ENCODE assay signal across 21 cellular contexts in genomic region chr6:111242452-111242851, GRCh38.
DNase-seq lines count a peak whose midpoint lies in the region; ATAC-seq, FAIRE-seq and TF ChIP-seq lines count a peak whose summit lies in the region.
"Had no signal": no experiment of that assay in that cellular context is flagged by ENCODE, and none has a peak within 500 bp of the region (broad histone marks: within the 10 kb centered on the region; RNA-seq: fewer than 3 reads in every experiment).

No MANE protein-coding gene starts in this region.

- no peaks in the 10 kb centered on the region for H3K9me3 Mint-ChIP-seq in CD14-positive monocyte
- H3K9me3 Mint-ChIP-seq: activated CD8-positive, alpha-beta T cell treated with anti-CD3 and anti-CD28 coated beads for 36 hours; activated T-cell treated with anti-CD3 and anti-CD28 coated beads, Interleukin-2, amount 50 U/mL, for 24 hours; type B pancreatic cell had no signal

- no peaks in the 10 kb centered on the region for H3K9me3 ChIP-seq in Panc1 (ENCODE audit: control insufficient read depth, insufficient read depth, low read depth, low read length)
- no peaks in the 10 kb centered on the region for H3K9me3 ChIP-seq in right atrium auricular region
- H3K9me3 ChIP-seq in upper lobe of left lung: no peaks in the 10 kb centered on the region
- H3K9me3 ChIP-seq: heart left ventricle, left ventricle myocardium inferior, psoas muscle had no signal

- no TSS peak for BruUV-seq in Panc1 (replicated peaks; lab: Mats Ljungman, UMichigan)

- ATAC-seq in Panc1: peak; percentile 76
- no peak for ATAC-seq in upper lobe of left lung (ENCODE audit: low FRiP score in 2 of 2)
- ATAC-seq: activated CD8-positive, alpha-beta T cell treated with anti-CD3 and anti-CD28 coated beads for 36 hours; heart left ventricle; psoas muscle had no signal

- H3K27me3 Mint-ChIP-seq in CD14-positive monocyte (ENCODE audit: low read depth in 3 of 3): peaks cover 0 to 3% (median 2%) of the 10 kb centered on the region in 3 donors
- H3K27me3 Mint-ChIP-seq: activated CD8-positive, alpha-beta T cell treated with anti-CD3 and anti-CD28 coated beads for 36 hours; activated T-cell treated with anti-CD3 and anti-CD28 coated beads, Interleukin-2, amount 50 U/mL, for 24 hours; type B pancreatic cell had no signal

- no peak overlapping the region for H3K4me3 ChIP-seq in Panc1 (ENCODE audit: low read depth in 2 of 2, low read length in 2 of 2)
- H3K4me3 ChIP-seq in bronchial epithelial cell (ENCODE audit: low read depth, low read length): no peak overlapping the region
- no peak overlapping the region for H3K4me3 ChIP-seq in right atrium auricular region
- H3K4me3 ChIP-seq in upper lobe of left lung: no peak overlapping the region
- H3K4me3 ChIP-seq: heart left ventricle, left ventricle myocardium inferior, psoas muscle had no signal

- TF ChIP-seq EP300 in upper lobe of left lung (IDR thresholded peaks at IDR 0.05): no peak

- CTCF ChIA-PET in Panc1 (lab: Charles Lee): no interaction called here

- FAIRE-seq in bronchial epithelial cell (lab: Jason Lieb, UNC): no peak
- FAIRE-seq: colon had no signal

- POLR2A ChIA-PET in Panc1 (lab: Charles Lee): no interaction called here

- TF ChIP-seq CTCF in Panc1 (IDR thresholded peaks at IDR 0.05) (no peak), bronchial epithelial cell (IDR thresholded peaks at IDR 0.05; ENCODE audit: insufficient read depth, low read length, severe bottlenecking) (no peak), right atrium auricular region (IDR thresholded peaks at IDR 0.05) (no peak), CD14-positive monocyte (IDR thresholded peaks at IDR 0.05) (no peak), upper lobe of left lung (IDR thresholded peaks at IDR 0.05) (no peak)

- DNase-seq in EH (ENCODE audit: low read depth): peak; percentile 86
- DNase-seq in Panc1 (ENCODE audit: low read depth, low spot score): no peak
- peak; percentile 18 for DNase-seq in bronchial epithelial cell (ENCODE audit: low read depth)
- DNase-seq in myocyte (ENCODE audit: low read depth): peak; percentile 41
- no peak for DNase-seq in right atrium auricular region (ENCODE audit: low spot score)
- no peak for DNase-seq in CD14-positive monocyte (ENCODE audit: low spot score)
- no peak for DNase-seq in upper lobe of left lung
- no peak for DNase-seq in KBM-7
- DNase-seq: activated CD8-positive, alpha-beta T cell treated with anti-CD3 and anti-CD28 coated beads for 36 hours; activated naive CD4-positive, alpha-beta T cell treated with Interleukin-2 at 50 U/mL for 16 hours; activated T-cell treated with anti-CD3 and anti-CD28 coated beads, Interleukin-2, amount 50 U/mL, for 24 hours; aorta; heart left ventricle; left ventricle myocardium inferior; NCI-H1092; NCI-H2081 treated with DMSO at 0.1 percent for 48 hours; NCI-H510A; NK-92 treated with Interleukin-12 subunit alpha and Interleukin-12 subunit beta, amount 100 ng/mL, for 24 hours; psoas muscle had no signal

- TF ChIP-seq POLR2A in upper lobe of left lung (IDR thresholded peaks at IDR 0.05): no peak

- peaks cover 0 to 2% of the 10 kb centered on the region in 2 donors for H3K36me3 Mint-ChIP-seq in CD14-positive monocyte
- H3K36me3 Mint-ChIP-seq: type B pancreatic cell had no signal

- H3K27ac Mint-ChIP-seq in CD14-positive monocyte: no peak overlapping the region
- H3K27ac Mint-ChIP-seq: activated CD8-positive, alpha-beta T cell treated with anti-CD3 and anti-CD28 coated beads for 36 hours; activated T-cell treated with anti-CD3 and anti-CD28 coated beads, Interleukin-2, amount 50 U/mL, for 24 hours; type B pancreatic cell had no signal

- peaks cover 6% of the 10 kb centered on the region; the same call in 1 of the 2 replicates for H3K27me3 ChIP-seq in Panc1 (ENCODE audit: control insufficient read depth, insufficient read depth, low read length)
- no peaks in the 10 kb centered on the region for H3K27me3 ChIP-seq in bronchial epithelial cell (ENCODE audit: control insufficient read depth, insufficient read depth, low read length)
- no peaks in the 10 kb centered on the region for H3K27me3 ChIP-seq in right atrium auricular region
- no peaks in the 10 kb centered on the region for H3K27me3 ChIP-seq in upper lobe of left lung
- H3K27me3 ChIP-seq: heart left ventricle had no signal

- 0 out of 2 replicates have a peak, but pooled peaks cover 4% of the 10 kb centered on the region for H3K4me1 ChIP-seq in Panc1 (ENCODE audit: control insufficient read depth, insufficient read depth, low read length)
- H3K4me1 ChIP-seq in right atrium auricular region: no peaks in the 10 kb centered on the region
- H3K4me1 ChIP-seq in upper lobe of left lung: no peaks in the 10 kb centered on the region
- H3K4me1 ChIP-seq: left ventricle myocardium inferior, psoas muscle had no signal

- no peak overlapping the region for H3K4me3 Mint-ChIP-seq in CD14-positive monocyte
- H3K4me3 Mint-ChIP-seq: activated CD8-positive, alpha-beta T cell treated with anti-CD3 and anti-CD28 coated beads for 36 hours; activated T-cell treated with anti-CD3 and anti-CD28 coated beads, Interleukin-2, amount 50 U/mL, for 24 hours; type B pancreatic cell had no signal

- intact Hi-C loops in Panc1 (cut with micrococcal nuclease; ENCODE audit: unreplicated experiment) (no loop called here), CD14-positive monocyte (cut with micrococcal nuclease) (loop anchor here in 1 of 2 donors (5.0 kb wide), 1 partner anchor 235 kb away; no protein-coding TSS in a partner anchor)

- in situ Hi-C loops in Panc1 (cut with HindIII; ENCODE audit: low pct_unique_long_range_greater_than_20kb, low sequenced_read_pairs): no loop called here
- in situ Hi-C loops in KBM-7 (cut with MboI; ENCODE audit: low pct_unique_long_range_greater_than_20kb, low sequenced_read_pairs): no loop called here

- H3K27ac ChIP-seq in Panc1 (ENCODE audit: low read length) (no peak overlapping the region), right atrium auricular region (no peak overlapping the region), upper lobe of left lung (no peak overlapping the region)
- H3K27ac ChIP-seq: heart left ventricle, left ventricle myocardium inferior, psoas muscle had no signal

- 71 to 77% methylated on average over 5 of the region's 5 CpGs for WGBS in upper lobe of left lung, 2 donors

- no peaks in the 10 kb centered on the region for H3K36me3 ChIP-seq in Panc1 (ENCODE audit: control insufficient read depth, insufficient read depth, low read length)
- no peaks in the 10 kb centered on the region for H3K36me3 ChIP-seq in bronchial epithelial cell (ENCODE audit: control insufficient read depth, insufficient read depth, low read length)
- no peaks in the 10 kb centered on the region for H3K36me3 ChIP-seq in right atrium auricular region
- no peaks in the 10 kb centered on the region for H3K36me3 ChIP-seq in upper lobe of left lung
- H3K36me3 ChIP-seq: heart left ventricle, left ventricle myocardium inferior had no signal

- peaks cover 23% of the 10 kb centered on the region for H3K4me1 Mint-ChIP-seq in CD14-positive monocyte

Comparison
In these comparisons a context has a peak if more than half of its experiments do, and no peak if none do; other contexts are left out.
1. DNase-seq: peak in EH (single experiment), bronchial epithelial cell (single experiment) and myocyte (single experiment); none in Panc1 (single experiment), right atrium auricular region (single experiment), CD14-positive monocyte (single experiment), upper lobe of left lung (0 of 2) and KBM-7 (single experiment).